15 cellular contexts compared by ENCODE assay signal in genomic region chr19:8323781-8324185, GRCh38. TPM values are rescaled to one million over a fixed set of nuclear protein-coding genes. Genes with fewer than 3 reads are reported as not detected.
DNase-seq lines count a peak whose midpoint lies in the region; ATAC-seq and TF ChIP-seq lines count a peak whose summit lies in the region.
"Had no signal": no experiment of that assay in that cellular context is flagged by ENCODE, and none has a peak within 500 bp of the region (broad histone marks: within the 10 kb centered on the region; RNA-seq: fewer than 3 reads in every experiment).

No MANE protein-coding gene starts in this region.

- no peak overlapping the region for H4K5ac ChIP-seq in IMR-90 (ENCODE audit: low read depth, low read length)

- H3K27me3 Mint-ChIP-seq in activated naive CD4-positive, alpha-beta T cell treated with anti-CD3 and anti-CD28 coated beads for 36 hours (ENCODE audit: low read depth), result no peaks in the 10 kb centered on the region
- H3K27me3 Mint-ChIP-seq in activated CD8-positive, alpha-beta T cell treated with anti-CD3 and anti-CD28 coated beads for 36 hours, result no peaks in the 10 kb centered on the region
- H3K27me3 Mint-ChIP-seq in neural progenitor cell (ENCODE audit: insufficient read depth, low read depth), result peaks cover 10% of the 10 kb centered on the region

- H3K9ac ChIP-seq in IMR-90 (ENCODE audit: low read depth, low read length) (no peak overlapping the region), neural progenitor cell (no peak overlapping the region)

- H3K4ac ChIP-seq in IMR-90 (ENCODE audit: low read depth, low read length), result no peak overlapping the region

- peaks cover 26% of the 10 kb centered on the region for H3F3A ChIP-seq in neural progenitor cell (ENCODE audit: low read depth)

- TF ChIP-seq POLR2A in IMR-90 (IDR thresholded peaks at IDR 0.05; ENCODE audit: low read depth, low read length), result no peak; the same call in 1 of the 2 replicates

- H3K4me2 ChIP-seq in IMR-90 (ENCODE audit: low read depth, low read length) (no peak overlapping the region), neural progenitor cell (no peak overlapping the region)

- H2BK15ac ChIP-seq in IMR-90 (ENCODE audit: low read depth, low read length), result no peak overlapping the region

- in situ Hi-C loops in IMR-90 (cut with MboI; ENCODE audit: low sequenced_read_pairs), result loop anchor here (5.0 kb wide), 1 partner anchor 254 kb away; the partner anchor contains the start of gene MYO1F
- in situ Hi-C loops in ACHN (cut with HindIII; ENCODE audit: low pct_ligation_motif_present, low pct_unique_long_range_greater_than_20kb, low sequenced_read_pairs), result no loop called here

- no peak overlapping the region for H2BK5ac ChIP-seq in IMR-90 (ENCODE audit: low read depth, low read length, poor library complexity, severe bottlenecking)

- H3K27me3 ChIP-seq in IMR-90 (ENCODE audit: control insufficient read depth, insufficient read depth, low read length) (no peaks in the 10 kb centered on the region; the same call in 1 of the 2 replicates), neural progenitor cell (no peaks in the 10 kb centered on the region)

- H3K36me3 ChIP-seq in IMR-90 (ENCODE audit: control insufficient read depth, insufficient read depth, low read length), result peaks cover 13% of the 10 kb centered on the region
- H3K36me3 ChIP-seq in neural progenitor cell, result no peaks in the 10 kb centered on the region
- H3K36me3 ChIP-seq: prostate gland had no signal

- H3K9me1 ChIP-seq in IMR-90 (ENCODE audit: insufficient read depth, low read length), result peaks cover 8% of the 10 kb centered on the region; the same call in 1 of the 2 replicates

- intact Hi-C loops in activated naive CD4-positive, alpha-beta T cell treated with anti-CD3 and anti-CD28 coated beads for 36 hours (cut with micrococcal nuclease), result loop anchor here (5.0 kb wide), 2 partner anchors 166 to 1126 kb away; no protein-coding TSS in a partner anchor
- intact Hi-C loops in IMR-90 (cut with micrococcal nuclease), result no loop called here
- intact Hi-C loops in activated CD8-positive, alpha-beta T cell treated with anti-CD3 and anti-CD28 coated beads for 36 hours (cut with micrococcal nuclease), result no loop called here

- dilution Hi-C loops in IMR-90 (cut with HindIII; ENCODE audit: low sequenced_read_pairs, unreplicated experiment), result no loop called here

- H3K36me3 Mint-ChIP-seq in activated naive CD4-positive, alpha-beta T cell treated with anti-CD3 and anti-CD28 coated beads for 36 hours (ENCODE audit: low read depth), result peaks cover 25% of the 10 kb centered on the region
- peaks cover 37% of the 10 kb centered on the region for H3K36me3 Mint-ChIP-seq in activated CD8-positive, alpha-beta T cell treated with anti-CD3 and anti-CD28 coated beads for 36 hours (ENCODE audit: low read depth)
- peaks cover 4% of the 10 kb centered on the region for H3K36me3 Mint-ChIP-seq in neural progenitor cell

- H3K9me3 Mint-ChIP-seq in activated naive CD4-positive, alpha-beta T cell treated with anti-CD3 and anti-CD28 coated beads for 36 hours, result no peaks in the 10 kb centered on the region
- no peaks in the 10 kb centered on the region for H3K9me3 Mint-ChIP-seq in activated CD8-positive, alpha-beta T cell treated with anti-CD3 and anti-CD28 coated beads for 36 hours
- no peaks in the 10 kb centered on the region for H3K9me3 Mint-ChIP-seq in neural progenitor cell

- H3K4me3 ChIP-seq in IMR-90 (ENCODE audit: insufficient read depth, low read depth, low read length) (no peak overlapping the region), neural progenitor cell (no peak overlapping the region)
- H3K4me3 ChIP-seq: prostate gland had no signal

- no peak for TF ChIP-seq RAD21 in IMR-90 (IDR thresholded peaks at IDR 0.05; ENCODE audit: low read length)

- no TSS peak for BruUV-seq in IMR-90 (replicated peaks; lab: Mats Ljungman, UMichigan)

- no peak overlapping the region for H3K18ac ChIP-seq in IMR-90 (ENCODE audit: low read depth, low read length)

- DNase-seq in activated naive CD4-positive, alpha-beta T cell treated with anti-CD3 and anti-CD28 coated beads for 36 hours, result no peak
- no peak for DNase-seq in activated naive CD4-positive, alpha-beta T cell (lab: John Stamatoyannopoulos, UW)
- DNase-seq in IMR-90 (no peak), neural progenitor cell (ENCODE audit: low spot score) (no peak), DMS153 (lab: John Stamatoyannopoulos, UW) (no peak), ACHN (no peak)
- peak; percentile 30 for DNase-seq in activated CD8-positive, alpha-beta T cell treated with anti-CD3 and anti-CD28 coated beads for 36 hours
- DNase-seq: C1 segment of cervical spinal cord; NCI-H1436; NCI-H526 treated with DMSO at 0.1 percent for 48 hours; stimulated activated CD4-positive, alpha-beta T cell treated with anti-CD3 and anti-CD28 coated beads, Interleukin-2, amount 100 ng/mL, for 48 hours; stimulated activated naive CD4-positive, alpha-beta T cell treated with Interleukin-2 at 50 U/mL for 16 hours; SW 1271 had no signal

- H4K8ac ChIP-seq in IMR-90 (ENCODE audit: low read depth in 2 of 2, low read length in 2 of 2), result no peak overlapping the region

- peaks cover 29 to 55% of the 10 kb centered on the region in 2 experiments for H3K79me1 ChIP-seq in IMR-90 (ENCODE audit: low read depth in 1 of 2, low read length in 2 of 2)

- no peak overlapping the region for H3K27ac ChIP-seq in IMR-90 (ENCODE audit: insufficient read depth, low read length)
- no peak overlapping the region for H3K27ac ChIP-seq in neural progenitor cell
- H3K27ac ChIP-seq: prostate gland had no signal

- no peak for TF ChIP-seq CTCF in IMR-90 (conservative IDR thresholded peaks at IDR 0.05; ENCODE audit: low read depth, low read length)
- no peak for TF ChIP-seq CTCF in activated CD8-positive, alpha-beta T cell treated with anti-CD3 and anti-CD28 coated beads for 36 hours (IDR thresholded peaks at IDR 0.05)
- no peak for TF ChIP-seq CTCF in neural progenitor cell (IDR thresholded peaks at IDR 0.05)

- H2AK9ac ChIP-seq in IMR-90 (replicated peaks; ENCODE audit: low read depth, low read length, poor library complexity), result peak overlapping the region; percentile 5

- no peak overlapping the region for H2AK5ac ChIP-seq in IMR-90 (ENCODE audit: low read depth, low read length)

- H4K20me1 ChIP-seq in IMR-90 (ENCODE audit: insufficient read depth, low read length) (peaks cover 31% of the 10 kb centered on the region), neural progenitor cell (ENCODE audit: low read depth) (peaks cover 23% of the 10 kb centered on the region)

- no peak overlapping the region for H2BK20ac ChIP-seq in IMR-90 (ENCODE audit: low read depth, low read length)

- H2BK120ac ChIP-seq in IMR-90 (ENCODE audit: low read depth, low read length), result no peak overlapping the region

- H3K56ac ChIP-seq in IMR-90 (ENCODE audit: extremely low read depth, insufficient read depth, low read length), result no peak overlapping the region

- H2AFZ ChIP-seq in IMR-90 (replicated peaks; ENCODE audit: low read length, poor library complexity) (no peak overlapping the region), neural progenitor cell (replicated peaks) (no peak overlapping the region)

- CTCF ChIA-PET in activated naive CD4-positive, alpha-beta T cell treated with anti-CD3 and anti-CD28 coated beads for 36 hours (lab: Charles Lee), result no interaction called here
- CTCF ChIA-PET in IMR-90 (lab: Yijun Ruan, JAX), result interaction anchor here (0.8 kb wide), 1 partner anchor 8 kb away, joined by 6 read pairs; no protein-coding TSS in a partner anchor
- CTCF ChIA-PET in activated CD8-positive, alpha-beta T cell treated with anti-CD3 and anti-CD28 coated beads for 36 hours (lab: Charles Lee), result interaction anchor here (0.9 to 2.2 kb wide), 4 partner anchors 12 to 257 kb away, joined by 3 to 14 read pairs (median 5); no protein-coding TSS in a partner anchor

- no CpG with 5 or more reads among the region's 1 CpG for WGBS in IMR-90 (ENCODE audit: extremely low coverage in 2 of 2, insufficient read length in 1 of 2), 2 experiments

- no peak for ATAC-seq in IMR-90 (ENCODE audit: low read depth)
- ATAC-seq in activated CD8-positive, alpha-beta T cell treated with anti-CD3 and anti-CD28 coated beads for 36 hours, result no peak
- no peak for ATAC-seq in HG03571 (IDR thresholded peaks at IDR 0.05; ENCODE audit: unreplicated experiment)

- H3K9me3 ChIP-seq in IMR-90 (ENCODE audit: control insufficient read depth, insufficient read depth, low read length) (peaks cover 6% of the 10 kb centered on the region), neural progenitor cell (ENCODE audit: low read depth) (no peaks in the 10 kb centered on the region)
- H3K9me3 ChIP-seq: prostate gland had no signal

- H3K4me1 Mint-ChIP-seq in activated naive CD4-positive, alpha-beta T cell treated with anti-CD3 and anti-CD28 coated beads for 36 hours (ENCODE audit: low read depth), result peaks cover 27% of the 10 kb centered on the region
- peaks cover 26% of the 10 kb centered on the region for H3K4me1 Mint-ChIP-seq in activated CD8-positive, alpha-beta T cell treated with anti-CD3 and anti-CD28 coated beads for 36 hours (ENCODE audit: low read depth)
- peaks cover 19% of the 10 kb centered on the region for H3K4me1 Mint-ChIP-seq in neural progenitor cell

- H3K14ac ChIP-seq in IMR-90 (replicated peaks; ENCODE audit: low read depth, low read length), result no peak overlapping the region

- POLR2A ChIA-PET in IMR-90 (lab: Charles Lee; ENCODE audit: unreplicated experiment), result no interaction called here
- POLR2A ChIA-PET in activated CD8-positive, alpha-beta T cell treated with anti-CD3 and anti-CD28 coated beads for 36 hours (lab: Charles Lee), result interaction anchor here (0.8 to 6.6 kb wide), 10 partner anchors 12 to 191 kb away, joined by 3 to 37 read pairs (median 4); no protein-coding TSS in a partner anchor

- H3K23ac ChIP-seq in IMR-90 (ENCODE audit: low read depth, low read length), result no peak overlapping the region

- H3K79me2 ChIP-seq in neural progenitor cell (ENCODE audit: low read depth), result peaks cover 47% of the 10 kb centered on the region

- no peak overlapping the region for H4K91ac ChIP-seq in IMR-90 (ENCODE audit: insufficient read depth, low read depth, low read length)

- peak overlapping the region; percentile 77 for H3K27ac Mint-ChIP-seq in activated naive CD4-positive, alpha-beta T cell treated with anti-CD3 and anti-CD28 coated beads for 36 hours
- H3K27ac Mint-ChIP-seq in activated CD8-positive, alpha-beta T cell treated with anti-CD3 and anti-CD28 coated beads for 36 hours, result peak overlapping the region; percentile 96
- H3K27ac Mint-ChIP-seq in neural progenitor cell, result no peak overlapping the region

- H3K4me3 Mint-ChIP-seq in activated naive CD4-positive, alpha-beta T cell treated with anti-CD3 and anti-CD28 coated beads for 36 hours, result no peak overlapping the region
- peak overlapping the region; percentile 97 for H3K4me3 Mint-ChIP-seq in activated CD8-positive, alpha-beta T cell treated with anti-CD3 and anti-CD28 coated beads for 36 hours
- peak overlapping the region; percentile 96 for H3K4me3 Mint-ChIP-seq in neural progenitor cell

- H3K4me1 ChIP-seq in IMR-90 (ENCODE audit: control insufficient read depth, insufficient read depth, low read length), result peaks cover 9% of the 10 kb centered on the region
- peaks cover 15% of the 10 kb centered on the region for H3K4me1 ChIP-seq in neural progenitor cell

RNA-seq across cellular contexts. Expression of gene RPS28, which starts 2.5 kb away (rescaled TPM):
- total RNA-seq in activated naive CD4-positive, alpha-beta T cell treated with anti-CD3 and anti-CD28 coated beads for 36 hours, result 1,000 to 10,000 TPM; 2,814 to 3,007 TPM
- 104 and 143 TPM in 2 replicates for total RNA-seq in IMR-90 (2012; rRNA removed)
- 643 and 742 TPM in 2 replicates for polyA plus RNA-seq in IMR-90 (2012; rRNA removed)
- 708 and 845 TPM in 2 replicates for polyA plus RNA-seq in IMR-90 (2012; cell fraction: cytosol; rRNA removed)
- 193 and 240 TPM in 2 replicates for polyA plus RNA-seq in IMR-90 (2012; cell fraction: nucleus; rRNA removed; ENCODE audit: low replicate concordance)
- 1,000 to 10,000 TPM; 2,450 to 2,492 TPM for total RNA-seq in activated CD8-positive, alpha-beta T cell treated with anti-CD3 and anti-CD28 coated beads for 36 hours
- 296 and 550 TPM in 2 replicates for total RNA-seq in neural progenitor cell (ENCODE audit: low replicate concordance)

RNA-seq across cellular contexts. Expression of gene NDUFA7, which starts 2.6 kb away (rescaled TPM):
- 100 to 1,000 TPM in 1 of 2 experiments, 10 to 100 TPM in 1; 95.9 to 104 TPM for total RNA-seq in activated naive CD4-positive, alpha-beta T cell treated with anti-CD3 and anti-CD28 coated beads for 36 hours
- total RNA-seq in IMR-90 (2012; rRNA removed) (15.8 and 20.6 TPM in 2 replicates), neural progenitor cell (ENCODE audit: low replicate concordance) (21.0 and 54.1 TPM in 2 replicates)
- polyA plus RNA-seq in IMR-90 (2012; rRNA removed), result 50.7 and 67.9 TPM in 2 replicates
- polyA plus RNA-seq in IMR-90 (2012; cell fraction: cytosol; rRNA removed), result 89.2 and 152 TPM in 2 replicates
- 43.7 and 86.3 TPM in 2 replicates for polyA plus RNA-seq in IMR-90 (2012; cell fraction: nucleus; rRNA removed; ENCODE audit: low replicate concordance)
- total RNA-seq in activated CD8-positive, alpha-beta T cell treated with anti-CD3 and anti-CD28 coated beads for 36 hours, result 10 to 100 TPM; 72.2 to 84.3 TPM

RNA-seq across cellular contexts. Expression of gene CD320, which starts 15.6 kb away (rescaled TPM):
- total RNA-seq in activated naive CD4-positive, alpha-beta T cell treated with anti-CD3 and anti-CD28 coated beads for 36 hours, result 10 to 100 TPM; 37.6 to 40.1 TPM
- total RNA-seq in IMR-90 (2012; rRNA removed) (13.3 and 15.8 TPM in 2 replicates), neural progenitor cell (ENCODE audit: low replicate concordance) (22.4 and 52.5 TPM in 2 replicates)
- 78.5 and 101 TPM in 2 replicates for polyA plus RNA-seq in IMR-90 (2012; rRNA removed)
- polyA plus RNA-seq in IMR-90 (2012; cell fraction: cytosol; rRNA removed), result 154 and 169 TPM in 2 replicates
- polyA plus RNA-seq in IMR-90 (2012; cell fraction: nucleus; rRNA removed; ENCODE audit: low replicate concordance), result 36.8 and 84.4 TPM in 2 replicates
- 10 to 100 TPM; 59.0 to 62.2 TPM for total RNA-seq in activated CD8-positive, alpha-beta T cell treated with anti-CD3 and anti-CD28 coated beads for 36 hours

RNA-seq across cellular contexts. Expression of gene KANK3, which starts 19.3 kb away (rescaled TPM):
- total RNA-seq in activated naive CD4-positive, alpha-beta T cell treated with anti-CD3 and anti-CD28 coated beads for 36 hours, result under 1 TPM; 0.17 to 0.36 TPM
- total RNA-seq in IMR-90 (2012; rRNA removed) (not detected in 2 replicates), neural progenitor cell (ENCODE audit: low replicate concordance) (1.9 TPM in 1 of 2 replicates, not detected in the other)
- 0.04 and 0.07 TPM in 2 replicates for polyA plus RNA-seq in IMR-90 (2012; rRNA removed)
- polyA plus RNA-seq in IMR-90 (2012; cell fraction: cytosol; rRNA removed), result 0.05 and 0.08 TPM in 2 replicates
- 0.18 and 0.84 TPM in 2 replicates for polyA plus RNA-seq in IMR-90 (2012; cell fraction: nucleus; rRNA removed; ENCODE audit: low replicate concordance)
- total RNA-seq in activated CD8-positive, alpha-beta T cell treated with anti-CD3 and anti-CD28 coated beads for 36 hours, result 1 to 10 TPM; 3.6 TPM

RNA-seq across cellular contexts. Expression of gene ANGPTL4, which starts 40.2 kb away (rescaled TPM):
- not detected for total RNA-seq in activated naive CD4-positive, alpha-beta T cell treated with anti-CD3 and anti-CD28 coated beads for 36 hours
- total RNA-seq in IMR-90 (2012; rRNA removed), result 1.4 and 1.9 TPM in 2 replicates
- 19.1 and 21.5 TPM in 2 replicates for polyA plus RNA-seq in IMR-90 (2012; rRNA removed)
- polyA plus RNA-seq in IMR-90 (2012; cell fraction: cytosol; rRNA removed), result 14.3 and 20.8 TPM in 2 replicates
- polyA plus RNA-seq in IMR-90 (2012; cell fraction: nucleus; rRNA removed; ENCODE audit: low replicate concordance), result 31.8 and 52.0 TPM in 2 replicates
- 10 to 100 TPM; 26.8 to 27.8 TPM for total RNA-seq in activated CD8-positive, alpha-beta T cell treated with anti-CD3 and anti-CD28 coated beads for 36 hours
- 1.9 TPM in 1 of 2 replicates, not detected in the other for total RNA-seq in neural progenitor cell (ENCODE audit: low replicate concordance)
